ENCODE assay signal across 9 cellular contexts in genomic region chr11:27420217-27420616, GRCh38.
"Had no signal": no experiment of that assay in that cellular context is flagged by ENCODE, and none has a peak within 500 bp of the region (broad histone marks: within the 10 kb centered on the region; RNA-seq: fewer than 3 reads in every experiment).

No MANE protein-coding gene starts in this region.

- H3K27ac Mint-ChIP-seq: activated CD4-positive, alpha-beta memory T cell treated with anti-CD3 and anti-CD28 coated beads, Interleukin-2, amount 10 ng/mL, durations not matched to agents 7 days and 5 days; activated naive CD8-positive, alpha-beta T cell treated with anti-CD3 and anti-CD28 coated beads for 36 hours; activated T-cell treated with anti-CD3 and anti-CD28 coated beads, Interleukin-2, amount 50 U/mL, for 72 hours had no signal

- H3K36me3 Mint-ChIP-seq: activated naive CD8-positive, alpha-beta T cell treated with anti-CD3 and anti-CD28 coated beads for 36 hours had no signal

- ATAC-seq: activated T-cell treated with anti-CD3 and anti-CD28 coated beads, Interleukin-2, amount 50 U/mL, for 72 hours; stimulated activated naive CD8-positive, alpha-beta T cell treated with anti-CD3 and anti-CD28 coated beads, Interleukin-15, Interleukin-2, amounts not matched to agents 100 U/mL and 50 U/mL, for 24 hours had no signal

- H3K36me3 ChIP-seq: left ventricle myocardium inferior had no signal

- H3K4me3 ChIP-seq: left ventricle myocardium inferior had no signal

- DNase-seq: activated CD4-positive, alpha-beta memory T cell treated with anti-CD3 and anti-CD28 coated beads, Interleukin-2, amount 10 ng/mL, durations not matched to agents 7 days and 5 days; activated gamma-delta T cell treated with Interleukin-2 at 50 U/mL for 16 hours; activated naive CD8-positive, alpha-beta T cell treated with anti-CD3 and anti-CD28 coated beads for 36 hours; activated T-cell treated with anti-CD3 and anti-CD28 coated beads, Interleukin-2, amount 50 U/mL, for 72 hours; left ventricle myocardium inferior; mesenchymal stem cell; stimulated activated CD4-positive, alpha-beta T cell treated with anti-CD3 and anti-CD28 coated beads, Interleukin-4, amount 100 ng/mL, for 1 hour; stimulated activated CD8-positive, alpha-beta memory T cell treated with anti-CD3 and anti-CD28 coated beads, Interleukin-4, amount 100 ng/mL, for 48 hours; stimulated activated naive CD8-positive, alpha-beta T cell treated with anti-CD3 and anti-CD28 coated beads, Interleukin-15, Interleukin-2, amounts not matched to agents 100 U/mL and 50 U/mL, for 24 hours had no signal

- H3K9me3 Mint-ChIP-seq: activated CD4-positive, alpha-beta memory T cell treated with anti-CD3 and anti-CD28 coated beads, Interleukin-2, amount 10 ng/mL, durations not matched to agents 7 days and 5 days; activated naive CD8-positive, alpha-beta T cell treated with anti-CD3 and anti-CD28 coated beads for 36 hours; activated T-cell treated with anti-CD3 and anti-CD28 coated beads, Interleukin-2, amount 50 U/mL, for 72 hours had no signal

- H3K4me3 Mint-ChIP-seq: activated CD4-positive, alpha-beta memory T cell treated with anti-CD3 and anti-CD28 coated beads, Interleukin-2, amount 10 ng/mL, durations not matched to agents 7 days and 5 days; activated naive CD8-positive, alpha-beta T cell treated with anti-CD3 and anti-CD28 coated beads for 36 hours; activated T-cell treated with anti-CD3 and anti-CD28 coated beads, Interleukin-2, amount 50 U/mL, for 72 hours had no signal

- H3K4me1 Mint-ChIP-seq: activated CD4-positive, alpha-beta memory T cell treated with anti-CD3 and anti-CD28 coated beads, Interleukin-2, amount 10 ng/mL, durations not matched to agents 7 days and 5 days; activated naive CD8-positive, alpha-beta T cell treated with anti-CD3 and anti-CD28 coated beads for 36 hours had no signal
